ENCODE assay signal across 27 cellular contexts in the genomic region with DNA sequence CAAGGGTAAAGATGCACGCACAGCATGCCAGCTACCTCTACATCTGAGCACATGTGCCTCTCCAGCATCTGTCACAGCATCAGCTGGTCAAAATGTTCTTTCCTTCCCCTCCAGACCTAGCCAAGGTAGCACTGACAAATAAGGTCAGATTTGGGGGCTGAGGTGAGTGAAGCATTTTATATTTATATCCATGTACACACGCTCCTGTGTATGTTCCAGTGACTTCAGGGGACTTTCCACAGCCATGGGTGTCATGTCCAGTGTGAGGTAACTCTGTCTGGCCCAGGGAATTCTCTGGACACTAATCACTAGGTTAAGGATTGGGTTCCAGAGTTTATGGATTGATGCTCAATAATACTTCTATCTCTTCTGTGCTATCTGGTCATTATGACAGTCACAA.
"Had no signal": no experiment of that assay in that cellular context is flagged by ENCODE, and none has a peak within 500 bp of the region (broad histone marks: within the 10 kb centered on the region; RNA-seq: fewer than 3 reads in every experiment).

No MANE protein-coding gene starts in this region.

- H3K9me3 Mint-ChIP-seq: endodermal cell, memory B cell, nephron had no signal

- H3K9ac ChIP-seq: parathyroid adenoma had no signal

- H3K4me1 Mint-ChIP-seq: memory B cell, naive B cell, nephron had no signal

- H3K27me3 Mint-ChIP-seq: memory B cell, naive B cell had no signal

- FAIRE-seq: endothelial cell of umbilical vein, frontal cortex, islet of Langerhans had no signal

- H3K79me2 ChIP-seq: parathyroid adenoma had no signal

- H3K36me3 ChIP-seq: heart right ventricle, left ventricle myocardium inferior, lower lobe of right lung, spleen, stomach, thoracic aorta, transverse colon had no signal

- H3K4me3 ChIP-seq: coronary artery, heart right ventricle, left ventricle myocardium inferior, lower lobe of right lung, spleen, stomach, thoracic aorta, transverse colon had no signal

- H3K27ac Mint-ChIP-seq: endodermal cell, memory B cell, naive B cell, nephron had no signal

- H3K27ac ChIP-seq: coronary artery, heart right ventricle, left ventricle myocardium inferior, lower lobe of right lung, parathyroid adenoma, spleen, stomach, thoracic aorta, transverse colon had no signal

- ATAC-seq: esophagus mucosa, heart right ventricle, lower lobe of right lung, sciatic nerve had no signal

- DNase-seq: effector CD4-positive, alpha-beta T cell; endodermal cell; heart right ventricle; hypothalamus; left ventricle myocardium inferior; lower lobe of right lung; midbrain; naive B cell; occipital lobe; spleen; stimulated activated CD4-positive, alpha-beta T cell treated with anti-CD3 and anti-CD28 coated beads, Interleukin-15, amount 100 ng/mL, for 24 hours; stimulated activated CD4-positive, alpha-beta T cell treated with anti-CD3 and anti-CD28 coated beads, Interleukin-1b, Interleukin-23, amount 100 ng/mL, for 48 hours; stimulated activated CD4-positive, alpha-beta T cell treated with anti-CD3 and anti-CD28 coated beads, Interleukin-4, amount 100 ng/mL, for 24 hours; stimulated activated naive CD4-positive, alpha-beta T cell; stomach; substantia nigra; transverse colon had no signal

- H3K27me3 ChIP-seq: heart right ventricle, spleen, stomach, transverse colon had no signal

- H3K4me1 ChIP-seq: heart right ventricle, left ventricle myocardium inferior, lower lobe of right lung, parathyroid adenoma, spleen, stomach, transverse colon had no signal

- H3K9me3 ChIP-seq: lower lobe of right lung, spleen, thoracic aorta, transverse colon had no signal

- H3K36me3 Mint-ChIP-seq: memory B cell, naive B cell had no signal

- H3K4me3 Mint-ChIP-seq: endodermal cell, memory B cell, naive B cell, nephron had no signal

- H2AFZ ChIP-seq: parathyroid adenoma had no signal
